In genomic region chr21:36859744-36860501, GRCh38 we compare ENCODE assay signal across 8 cellular contexts.
DNase-seq lines count a peak whose midpoint lies in the region; ATAC-seq and TF ChIP-seq lines count a peak whose summit lies in the region.

No MANE protein-coding gene starts in this region.

- H3K23ac ChIP-seq in H9 (ENCODE audit: insufficient read length, low read depth, low read length) = no peak overlapping the region

- H2AFZ ChIP-seq in H9 (ENCODE audit: low read length) = no peak overlapping the region

- no peak overlapping the region for H3K4me3 Mint-ChIP-seq in H9

- no peaks in the 10 kb centered on the region for H3K36me3 Mint-ChIP-seq in H9 (ENCODE audit: insufficient read depth in 1 of 3, low read depth in 3 of 3)

- H4K5ac ChIP-seq in H9 (ENCODE audit: insufficient read length, low read depth, low read length) = no peak overlapping the region

- H2BK20ac ChIP-seq in H9 (ENCODE audit: low read depth, low read length, poor library complexity, severe bottlenecking) = no peak overlapping the region

- H3K23me2 ChIP-seq in H9 (ENCODE audit: insufficient read length, low read depth, low read length, poor library complexity, severe bottlenecking) = no peaks in the 10 kb centered on the region

- H3K18ac ChIP-seq in H9 (ENCODE audit: insufficient read length, low read depth, low read length) = no peak overlapping the region

- no peaks in the 10 kb centered on the region for H3K27me3 ChIP-seq in H9 (ENCODE audit: insufficient read depth, low read length)
- no peaks in the 10 kb centered on the region for H3K27me3 ChIP-seq in colonic mucosa

- no peak overlapping the region for H3K9ac ChIP-seq in H9 (ENCODE audit: extremely low read depth, insufficient read length, low read length)
- no peak overlapping the region for H3K9ac ChIP-seq in colonic mucosa (ENCODE audit: low read depth in 2 of 2, low read length in 2 of 2)

- no peak overlapping the region for H3K4me3 ChIP-seq in colonic mucosa

- H4K91ac ChIP-seq in H9 (ENCODE audit: insufficient read length, low read depth, low read length) = no peak overlapping the region

- no peaks in the 10 kb centered on the region for H3K79me1 ChIP-seq in H9 (ENCODE audit: insufficient read depth, low read depth, low read length, poor library complexity, severe bottlenecking)

- TF ChIP-seq CTCF in H9 (conservative IDR thresholded peaks at IDR 0.05) = peak; percentile 43
- TF ChIP-seq CTCF in colonic mucosa (IDR thresholded peaks at IDR 0.05) = no peak

- no peak overlapping the region for H2BK15ac ChIP-seq in H9 (ENCODE audit: low read depth, low read length)

- WGBS in H9 (ENCODE audit: extremely low coverage, insufficient read length, low lambda C conversion rate) = no CpG with 5 or more reads among the region's 8 CpGs

- H2BK5ac ChIP-seq in H9 (ENCODE audit: insufficient read length, low read length) = no peak overlapping the region

- no peak overlapping the region for H2AK5ac ChIP-seq in H9 (ENCODE audit: insufficient read length, low read length)

- H3K9me3 ChIP-seq in H9 (ENCODE audit: control insufficient read depth, low read depth, low read length) (no peaks in the 10 kb centered on the region), colonic mucosa (no peaks in the 10 kb centered on the region)

- H3K27ac Mint-ChIP-seq in H9 = no peak overlapping the region; a peak in 1 of 7 replicates

- DNase-seq in AML-193 (lab: John Stamatoyannopoulos, UW) (peak; percentile 86 to 89), H9 (peak; percentile 85), SIG-M5 (lab: John Stamatoyannopoulos, UW) (peak; percentile 40), colonic mucosa (peak; percentile 91), mucosa of gallbladder (ENCODE audit: low spot score) (peak; percentile 62), NCI-H1105 treated with DMSO at 0.1 percent for 48 hours (lab: John Stamatoyannopoulos, UW) (no peak), C1 segment of cervical spinal cord (lab: John Stamatoyannopoulos, UW) (no peak)

- no peak overlapping the region for H4K8ac ChIP-seq in H9 (replicated peaks; ENCODE audit: insufficient read length, low read depth, low read length)

- H3K27me3 Mint-ChIP-seq in H9 (ENCODE audit: low read depth) = no peaks in the 10 kb centered on the region

- H3K9me3 Mint-ChIP-seq in H9 = no peaks in the 10 kb centered on the region

- no peak for ATAC-seq in GM21619 (IDR thresholded peaks at IDR 0.05; ENCODE audit: unreplicated experiment)

- no peak overlapping the region for H2BK120ac ChIP-seq in H9 (ENCODE audit: low read depth, low read length, poor library complexity, severe bottlenecking)

- no peaks in the 10 kb centered on the region for H4K20me1 ChIP-seq in H9 (ENCODE audit: control insufficient read depth, insufficient read depth, insufficient read length)

- H3K4ac ChIP-seq in H9 (ENCODE audit: low read depth, low read length) = no peak overlapping the region

- H3K79me2 ChIP-seq in H9 (ENCODE audit: insufficient read depth, low read length) = no peaks in the 10 kb centered on the region

- no peak overlapping the region for H3T11ph ChIP-seq in H9 (ENCODE audit: low read length)

- no peak overlapping the region for H2BK12ac ChIP-seq in H9 (ENCODE audit: insufficient read length, low read depth, low read length)

- no peak overlapping the region for H3K27ac ChIP-seq in H9 (ENCODE audit: insufficient read length, low read depth, low read length)
- no peak overlapping the region for H3K27ac ChIP-seq in colonic mucosa

- H3K56ac ChIP-seq in H9 (ENCODE audit: insufficient read length, low read depth, low read length) = no peak overlapping the region

- intact Hi-C loops in colonic mucosa (cut with DNase I) = loop anchor here (10.0 kb wide), 2 partner anchors 115 to 225 kb away; no protein-coding TSS in a partner anchor

- no peak overlapping the region for H3K14ac ChIP-seq in H9 (ENCODE audit: insufficient read depth, low read length)

- H3K4me1 ChIP-seq in H9 (ENCODE audit: insufficient read depth, low read length) (0 out of 2 replicates have a peak, but pooled peaks cover 2% of the 10 kb centered on the region), colonic mucosa (no peaks in the 10 kb centered on the region)

- H3K36me3 ChIP-seq in colonic mucosa = no peaks in the 10 kb centered on the region

- peaks cover 8 to 15% of the 10 kb centered on the region in 2 experiments for H3K4me1 Mint-ChIP-seq in H9

- H3K4me2 ChIP-seq in H9 (ENCODE audit: insufficient read depth, insufficient read length, low read length) = no peak overlapping the region

Comparison
In these comparisons a context has a peak if more than half of its experiments do, and no peak if none do; other contexts are left out.
1. DNase-seq: peak in AML-193 (2 of 2), H9 (single experiment), SIG-M5 (single experiment), colonic mucosa (single experiment) and mucosa of gallbladder (single experiment); none in NCI-H1105 treated with DMSO at 0.1 percent for 48 hours (single experiment) and C1 segment of cervical spinal cord (0 of 14).